Comparison of ENCODE assay signal across 26 cellular contexts in genomic region chr16:15725641-15726240, GRCh38.
DNase-seq lines count a peak whose midpoint lies in the region; ATAC-seq, FAIRE-seq and TF ChIP-seq lines count a peak whose summit lies in the region.
"Had no signal": no experiment of that assay in that cellular context is flagged by ENCODE, and none has a peak within 500 bp of the region (broad histone marks: within the 10 kb centered on the region; RNA-seq: fewer than 3 reads in every experiment).

No MANE protein-coding gene starts in this region.

- no peak overlapping the region for H3K4me3 Mint-ChIP-seq in neural crest cell
- H3K4me3 Mint-ChIP-seq: CD4-positive, alpha-beta T cell had no signal

- CTCF ChIA-PET in A673 (lab: Charles Lee) (no interaction called here), IMR-90 (lab: Yijun Ruan, JAX) (no interaction called here), K562 (lab: Yijun Ruan, JAX; ENCODE audit: low intra/inter-chr PET ratio) (no interaction called here)

- H3K27me3 ChIP-seq in A673 (replicated peaks; ENCODE audit: insufficient read depth, low read depth, low read length, poor library complexity) (no peaks in the 10 kb centered on the region), IMR-90 (ENCODE audit: control insufficient read depth, insufficient read depth, low read length) (no peaks in the 10 kb centered on the region), K562 (ENCODE audit: control insufficient read depth in 2 of 2, insufficient read depth in 2 of 2, low read length in 2 of 2) (no peaks in the 10 kb centered on the region), SJCRH30 (no peaks in the 10 kb centered on the region), ascending aorta (no peaks in the 10 kb centered on the region)
- H3K27me3 ChIP-seq: BLaER1 treated with 17β-estradiol and CSF1 and Interleukin-3, amounts not matched to agents 10 nM and 100 nM had no signal

- no peak for FAIRE-seq in K562 (lab: Jason Lieb, UNC)
- no peak for FAIRE-seq in GM12892 (lab: Jason Lieb, UNC)
- FAIRE-seq: A204.1 had no signal

- 0 out of 2 replicates have a peak, but pooled peaks cover 12% of the 10 kb centered on the region for H3K9me1 ChIP-seq in IMR-90 (ENCODE audit: insufficient read depth, low read length)
- H3K9me1 ChIP-seq in K562 (ENCODE audit: control insufficient read depth, insufficient read depth, low read length), result no peaks in the 10 kb centered on the region

- WGBS in IMR-90 (ENCODE audit: extremely low coverage in 2 of 2, insufficient read length in 1 of 2), 2 experiments, result 100% methylated on average over 2 of the region's 5 CpGs; no CpG with 5 or more reads in 1 of the 2 experiments
- 55% methylated on average over 4 of the region's 5 CpGs for WGBS in K562 (ENCODE audit: insufficient coverage, low coverage, missing lambda C conversion rate)

- H3K4me1 ChIP-seq in A673 (ENCODE audit: insufficient read depth, low read length, poor library complexity, severe bottlenecking) (no peaks in the 10 kb centered on the region), IMR-90 (ENCODE audit: control insufficient read depth, insufficient read depth, low read length) (no peaks in the 10 kb centered on the region), K562 (replicated peaks in 1 of 2; ENCODE audit: control insufficient read depth in 2 of 2, insufficient read depth in 2 of 2, low read length in 2 of 2) (no peaks in the 10 kb centered on the region; a peak in 1 of 5 replicates), SJCRH30 (no peaks in the 10 kb centered on the region), ascending aorta (no peaks in the 10 kb centered on the region)
- H3K4me1 ChIP-seq: BLaER1 treated with 17β-estradiol and CSF1 and Interleukin-3, amounts not matched to agents 10 nM and 100 nM; HAP-1 had no signal

- no peak overlapping the region for H2BK5ac ChIP-seq in IMR-90 (ENCODE audit: low read depth, low read length, poor library complexity, severe bottlenecking)

- peaks cover 4% of the 10 kb centered on the region for H3K36me3 ChIP-seq in A673 (ENCODE audit: insufficient read depth, low read length, poor library complexity, severe bottlenecking)
- peaks cover 19% of the 10 kb centered on the region for H3K36me3 ChIP-seq in IMR-90 (ENCODE audit: control insufficient read depth, insufficient read depth, low read length)
- H3K36me3 ChIP-seq in K562 (ENCODE audit: control insufficient read depth, insufficient read depth, low read length), result peaks cover 17% of the 10 kb centered on the region; the same call in 1 of the 3 replicates
- H3K36me3 ChIP-seq in SJCRH30, result no peaks in the 10 kb centered on the region
- H3K36me3 ChIP-seq in ascending aorta, result peaks cover 98 to 100% of the 10 kb centered on the region in 2 donors

- no peak overlapping the region for H3K27ac ChIP-seq in A673 (ENCODE audit: low read depth, low read length, poor library complexity, severe bottlenecking)
- H3K27ac ChIP-seq in IMR-90 (ENCODE audit: insufficient read depth, low read length), result no peak overlapping the region
- no peak overlapping the region for H3K27ac ChIP-seq in K562 (ENCODE audit: extremely low read depth, low read depth, low read length)
- H3K27ac ChIP-seq in SJCRH30, result no peak overlapping the region
- H3K27ac ChIP-seq in ascending aorta, result peak overlapping the region in 1 of 2 donors; percentile 23
- H3K27ac ChIP-seq: BLaER1 treated with 17β-estradiol and CSF1 and Interleukin-3, amounts not matched to agents 10 nM and 100 nM; SK-N-MC had no signal

- H2AFZ ChIP-seq in IMR-90 (replicated peaks; ENCODE audit: low read length, poor library complexity) (no peak overlapping the region), K562 (ENCODE audit: low read depth, low read length) (no peak overlapping the region)

- no peak overlapping the region for H3K4me3 ChIP-seq in A673 (ENCODE audit: low read depth, low read length, poor library complexity, severe bottlenecking)
- H3K4me3 ChIP-seq in IMR-90 (ENCODE audit: insufficient read depth, low read depth, low read length), result no peak overlapping the region
- no peak overlapping the region for H3K4me3 ChIP-seq in K562
- no peak overlapping the region for H3K4me3 ChIP-seq in SJCRH30
- no peak overlapping the region for H3K4me3 ChIP-seq in ascending aorta
- H3K4me3 ChIP-seq: BLaER1 treated with 17β-estradiol and CSF1 and Interleukin-3, amounts not matched to agents 10 nM and 100 nM; HAP-1; SK-N-MC had no signal

- TF ChIP-seq RAD21 in IMR-90 (IDR thresholded peaks at IDR 0.05; ENCODE audit: low read length) (no peak), K562 (CRISPR knock-in tag; conservative IDR thresholded peaks at IDR 0.05 in 1 of 2, IDR thresholded peaks at IDR 0.05 in 1 of 2) (no peak)

- no peak overlapping the region for H2BK120ac ChIP-seq in IMR-90 (ENCODE audit: low read depth, low read length)

- dilution Hi-C loops in IMR-90 (cut with HindIII; ENCODE audit: low sequenced_read_pairs, unreplicated experiment), result no loop called here

- no peaks in the 10 kb centered on the region for H3K27me3 Mint-ChIP-seq in neural crest cell (ENCODE audit: low read depth)
- H3K27me3 Mint-ChIP-seq: CD4-positive, alpha-beta T cell had no signal

- no peak overlapping the region for H4K91ac ChIP-seq in IMR-90 (ENCODE audit: insufficient read depth, low read depth, low read length)

- no peak overlapping the region for H4K5ac ChIP-seq in IMR-90 (ENCODE audit: low read depth, low read length)

- H3K4ac ChIP-seq in IMR-90 (ENCODE audit: low read depth, low read length), result no peak overlapping the region

- H3K18ac ChIP-seq in IMR-90 (ENCODE audit: low read depth, low read length), result no peak overlapping the region

- no peak overlapping the region for H3K9ac ChIP-seq in IMR-90 (ENCODE audit: low read depth, low read length)
- no peak overlapping the region for H3K9ac ChIP-seq in K562 (ENCODE audit: insufficient read depth in 1 of 2, low read depth in 2 of 2, low read length in 2 of 2)
- H3K9ac ChIP-seq: BLaER1 treated with 17β-estradiol and CSF1 and Interleukin-3, amounts not matched to agents 10 nM and 100 nM had no signal

- no peak for TF ChIP-seq EP300 in K562 (IDR thresholded peaks at IDR 0.05; ENCODE audit: low read length)

- H2AK5ac ChIP-seq in IMR-90 (ENCODE audit: low read depth, low read length), result no peak overlapping the region

- no peaks in the 10 kb centered on the region for H3K79me2 ChIP-seq in K562 (ENCODE audit: control insufficient read depth, insufficient read depth, low read length)

- POLR2A ChIA-PET in A673 (lab: Charles Lee; ENCODE audit: low non-redundant PET), result no interaction called here
- POLR2A ChIA-PET in IMR-90 (lab: Charles Lee; ENCODE audit: unreplicated experiment), result no interaction called here
- POLR2A ChIA-PET in K562 (lab: Yijun Ruan, JAX), result no interaction called here

- TF ChIP-seq CTCF in A673 (conservative IDR thresholded peaks at IDR 0.05; ENCODE audit: low read depth, low read length) (no peak), IMR-90 (conservative IDR thresholded peaks at IDR 0.05; ENCODE audit: low read depth, low read length) (no peak), K562 (IDR thresholded peaks at IDR 0.05 in 2 of 3, conservative IDR thresholded peaks at IDR 0.05 in 1 of 3; ENCODE audit: insufficient read depth in 2 of 3, low read depth in 1 of 3, low read length in 3 of 3) (no peak), neural crest cell (conservative IDR thresholded peaks at IDR 0.05) (no peak), ascending aorta (IDR thresholded peaks at IDR 0.05) (no peak)

- no peak overlapping the region for H2BK15ac ChIP-seq in IMR-90 (ENCODE audit: low read depth, low read length)

- H3K27ac Mint-ChIP-seq in neural crest cell (ENCODE audit: unreplicated experiment), result peak overlapping the region; percentile 16
- H3K27ac Mint-ChIP-seq: CD4-positive, alpha-beta T cell had no signal

- intact Hi-C loops in A673 (cut with micrococcal nuclease; ENCODE audit: unreplicated experiment), result no loop called here
- intact Hi-C loops in IMR-90 (cut with micrococcal nuclease), result no loop called here
- intact Hi-C loops in K562 (cut with micrococcal nuclease), result no loop called here
- intact Hi-C loops in ascending aorta (cut with DNase I), result no loop called here

- no peak overlapping the region for H3K14ac ChIP-seq in IMR-90 (replicated peaks; ENCODE audit: low read depth, low read length)

- BruUV-seq in A673 (replicated peaks; lab: Mats Ljungman, UMichigan) (TSS peak; percentile 34), IMR-90 (replicated peaks; lab: Mats Ljungman, UMichigan) (TSS peak; percentile 43), K562 (replicated peaks; lab: Mats Ljungman, UMichigan) (TSS peak; percentile 35)

- H3K4me1 Mint-ChIP-seq in neural crest cell, result no peaks in the 10 kb centered on the region

- H3K9me3 ChIP-seq in A673 (ENCODE audit: low read depth, low read length, poor library complexity, severe bottlenecking) (no peaks in the 10 kb centered on the region), IMR-90 (ENCODE audit: control insufficient read depth, insufficient read depth, low read length) (no peaks in the 10 kb centered on the region), K562 (replicated peaks; ENCODE audit: control insufficient read depth, insufficient read depth, low read depth, low read length) (no peaks in the 10 kb centered on the region), SJCRH30 (replicated peaks) (no peaks in the 10 kb centered on the region), ascending aorta (no peaks in the 10 kb centered on the region)
- H3K9me3 ChIP-seq: BLaER1 treated with 17β-estradiol and CSF1 and Interleukin-3, amounts not matched to agents 10 nM and 100 nM; HAP-1 had no signal

- H4K20me1 ChIP-seq in IMR-90 (ENCODE audit: insufficient read depth, low read length) (no peaks in the 10 kb centered on the region), K562 (replicated peaks; ENCODE audit: control insufficient read depth, insufficient read depth, low read length) (no peaks in the 10 kb centered on the region)

- no peak overlapping the region for H2BK20ac ChIP-seq in IMR-90 (ENCODE audit: low read depth, low read length)

- ATAC-seq in IMR-90 (ENCODE audit: low read depth) (no peak), K562 (no peak)

- no peaks in the 10 kb centered on the region for H3K9me3 Mint-ChIP-seq in neural crest cell
- H3K9me3 Mint-ChIP-seq: CD4-positive, alpha-beta T cell had no signal

- no peaks in the 10 kb centered on the region for H3K79me1 ChIP-seq in IMR-90 (ENCODE audit: low read depth in 1 of 2, low read length in 2 of 2)

- H3K36me3 Mint-ChIP-seq in neural crest cell (ENCODE audit: low read depth), result peaks cover 11% of the 10 kb centered on the region

- H2AK9ac ChIP-seq in IMR-90 (replicated peaks; ENCODE audit: low read depth, low read length, poor library complexity), result no peak overlapping the region

- H3K23ac ChIP-seq in IMR-90 (ENCODE audit: low read depth, low read length), result no peak overlapping the region

- no peak overlapping the region for H3K56ac ChIP-seq in IMR-90 (ENCODE audit: extremely low read depth, insufficient read depth, low read length)

- H3K4me2 ChIP-seq in IMR-90 (ENCODE audit: low read depth, low read length) (no peak overlapping the region), K562 (ENCODE audit: insufficient read depth, low read length) (no peak overlapping the region)
- H3K4me2 ChIP-seq: BLaER1 treated with 17β-estradiol and CSF1 and Interleukin-3, amounts not matched to agents 10 nM and 100 nM had no signal

- no peak overlapping the region for H4K8ac ChIP-seq in IMR-90 (ENCODE audit: low read depth in 2 of 2, low read length in 2 of 2)

- in situ Hi-C loops in IMR-90 (cut with MboI; ENCODE audit: low sequenced_read_pairs), result no loop called here
- in situ Hi-C loops in K562 (cut with MboI), result no loop called here
- in situ Hi-C loops in KBM-7 (cut with MboI; ENCODE audit: low pct_unique_long_range_greater_than_20kb, low sequenced_read_pairs), result no loop called here

- DNase-seq in A673 (ENCODE audit: low spot score) (no peak), IMR-90 (no peak), K562 (ENCODE audit: extremely low read depth in 1 of 4, low spot score in 3 of 4) (no peak), neural crest cell (ENCODE audit: low read depth, low spot score) (no peak), GM12892 (ENCODE audit: insufficient read length) (no peak), SJCRH30 (no peak), KBM-7 (no peak), ascending aorta (ENCODE audit: low spot score in 2 of 2) (no peak)
- DNase-seq: AML-193; CD4-positive, alpha-beta T cell; GOT3; Kasumi-1; NCI-H1092 treated with DMSO at 0.1 percent for 48 hours; NCI-H1436; NCI-H187; NCI-H2081 treated with DMSO at 0.1 percent for 48 hours; NCI-H2171; NCI-H226; NCI-H510A; NCI-H69; Right ventricle myocardium superior; SW 1271 had no signal

- no peak for TF ChIP-seq POLR2A in IMR-90 (IDR thresholded peaks at IDR 0.05; ENCODE audit: low read depth, low read length)
- no peak for TF ChIP-seq POLR2A in K562 (conservative IDR thresholded peaks at IDR 0.05)
- TF ChIP-seq POLR2A in GM12892 (IDR thresholded peaks at IDR 0.05; ENCODE audit: low read depth, low read length), result no peak
